1 cellular context compared by ENCODE assay signal in the genomic region with DNA sequence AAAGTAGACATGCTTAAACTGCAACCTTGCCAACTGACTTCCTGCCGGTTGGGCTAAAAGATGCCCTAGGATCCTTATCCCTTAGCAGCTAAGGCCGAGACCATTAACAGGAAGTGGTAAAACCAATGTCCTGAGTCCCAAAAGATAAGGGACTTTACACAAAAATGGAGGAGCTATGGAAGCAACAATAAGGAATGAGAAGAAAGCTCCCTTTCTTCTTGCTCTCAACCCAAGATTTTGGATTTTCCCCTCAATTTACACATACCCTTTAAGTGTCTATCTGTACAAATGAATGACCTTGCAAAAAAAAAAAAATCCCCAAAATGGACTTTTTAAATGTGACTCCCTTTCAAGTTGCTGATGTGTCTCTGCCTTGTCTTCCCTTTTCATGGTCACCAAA.
TF ChIP-seq lines count a peak whose summit lies in the region.

No MANE protein-coding gene starts in this region.

TF ChIP-seq in K562, 482 proteins besides CTCF, POLR2A, EP300 and RAD21 (continued from another document):
- TF ChIP-seq, protein P1, sequence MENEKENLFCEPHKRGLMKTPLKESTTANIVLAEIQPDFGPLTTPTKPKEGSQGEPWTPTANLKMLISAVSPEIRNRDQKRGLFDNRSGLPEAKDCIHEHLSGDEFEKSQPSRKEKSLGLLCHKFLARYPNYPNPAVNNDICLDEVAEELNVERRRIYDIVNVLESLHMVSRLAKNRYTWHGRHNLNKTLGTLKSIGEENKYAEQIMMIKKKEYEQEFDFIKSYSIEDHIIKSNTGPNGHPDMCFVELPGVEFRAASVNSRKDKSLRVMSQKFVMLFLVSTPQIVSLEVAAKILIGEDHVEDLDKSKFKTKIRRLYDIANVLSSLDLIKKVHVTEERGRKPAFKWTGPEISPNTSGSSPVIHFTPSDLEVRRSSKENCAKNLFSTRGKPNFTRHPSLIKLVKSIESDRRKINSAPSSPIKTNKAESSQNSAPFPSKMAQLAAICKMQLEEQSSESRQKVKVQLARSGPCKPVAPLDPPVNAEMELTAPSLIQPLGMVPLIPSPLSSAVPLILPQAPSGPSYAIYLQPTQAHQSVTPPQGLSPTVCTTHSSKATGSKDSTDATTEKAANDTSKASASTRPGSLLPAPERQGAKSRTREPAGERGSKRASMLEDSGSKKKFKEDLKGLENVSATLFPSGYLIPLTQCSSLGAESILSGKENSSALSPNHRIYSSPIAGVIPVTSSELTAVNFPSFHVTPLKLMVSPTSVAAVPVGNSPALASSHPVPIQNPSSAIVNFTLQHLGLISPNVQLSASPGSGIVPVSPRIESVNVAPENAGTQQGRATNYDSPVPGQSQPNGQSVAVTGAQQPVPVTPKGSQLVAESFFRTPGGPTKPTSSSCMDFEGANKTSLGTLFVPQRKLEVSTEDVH (IDR thresholded peaks at IDR 0.05; ENCODE audit: low read depth, partially characterized antibody): no peak
- TF ChIP-seq, protein P2, sequence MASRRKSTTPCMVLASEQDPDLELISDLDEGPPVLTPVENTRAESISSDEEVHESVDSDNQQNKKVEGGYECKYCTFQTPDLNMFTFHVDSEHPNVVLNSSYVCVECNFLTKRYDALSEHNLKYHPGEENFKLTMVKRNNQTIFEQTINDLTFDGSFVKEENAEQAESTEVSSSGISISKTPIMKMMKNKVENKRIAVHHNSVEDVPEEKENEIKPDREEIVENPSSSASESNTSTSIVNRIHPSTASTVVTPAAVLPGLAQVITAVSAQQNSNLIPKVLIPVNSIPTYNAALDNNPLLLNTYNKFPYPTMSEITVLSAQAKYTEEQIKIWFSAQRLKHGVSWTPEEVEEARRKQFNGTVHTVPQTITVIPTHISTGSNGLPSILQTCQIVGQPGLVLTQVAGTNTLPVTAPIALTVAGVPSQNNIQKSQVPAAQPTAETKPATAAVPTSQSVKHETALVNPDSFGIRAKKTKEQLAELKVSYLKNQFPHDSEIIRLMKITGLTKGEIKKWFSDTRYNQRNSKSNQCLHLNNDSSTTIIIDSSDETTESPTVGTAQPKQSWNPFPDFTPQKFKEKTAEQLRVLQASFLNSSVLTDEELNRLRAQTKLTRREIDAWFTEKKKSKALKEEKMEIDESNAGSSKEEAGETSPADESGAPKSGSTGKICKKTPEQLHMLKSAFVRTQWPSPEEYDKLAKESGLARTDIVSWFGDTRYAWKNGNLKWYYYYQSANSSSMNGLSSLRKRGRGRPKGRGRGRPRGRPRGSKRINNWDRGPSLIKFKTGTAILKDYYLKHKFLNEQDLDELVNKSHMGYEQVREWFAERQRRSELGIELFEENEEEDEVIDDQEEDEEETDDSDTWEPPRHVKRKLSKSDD (conservative IDR thresholded peaks at IDR 0.05; ENCODE audit: low read length): no peak
- no peak for TF ChIP-seq ETV5 (CRISPR knock-in tag; IDR thresholded peaks at IDR 0.05; ENCODE audit: low read depth)
- TF ChIP-seq TSC22D4 (tag; IDR thresholded peaks at IDR 0.05): no peak
- TF ChIP-seq ETV1 (tag; conservative IDR thresholded peaks at IDR 0.05; ENCODE audit: low read depth): peak; percentile 51; the same call in 1 of the 2 replicates
- TF ChIP-seq SRSF3 (IDR thresholded peaks at IDR 0.05; ENCODE audit: insufficient read depth, low read length): no peak
- TF ChIP-seq, protein P3, sequence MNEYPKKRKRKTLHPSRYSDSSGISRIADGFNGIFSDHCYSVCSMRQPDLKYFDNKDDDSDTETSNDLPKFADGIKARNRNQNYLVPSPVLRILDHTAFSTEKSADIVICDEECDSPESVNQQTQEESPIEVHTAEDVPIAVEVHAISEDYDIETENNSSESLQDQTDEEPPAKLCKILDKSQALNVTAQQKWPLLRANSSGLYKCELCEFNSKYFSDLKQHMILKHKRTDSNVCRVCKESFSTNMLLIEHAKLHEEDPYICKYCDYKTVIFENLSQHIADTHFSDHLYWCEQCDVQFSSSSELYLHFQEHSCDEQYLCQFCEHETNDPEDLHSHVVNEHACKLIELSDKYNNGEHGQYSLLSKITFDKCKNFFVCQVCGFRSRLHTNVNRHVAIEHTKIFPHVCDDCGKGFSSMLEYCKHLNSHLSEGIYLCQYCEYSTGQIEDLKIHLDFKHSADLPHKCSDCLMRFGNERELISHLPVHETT (CRISPR knock-in tag; conservative IDR thresholded peaks at IDR 0.05 in 1 of 2, IDR thresholded peaks at IDR 0.05 in 1 of 2): peak in 1 of 2 experiments; percentile 75; a peak in 2 of 4 replicates
- TF ChIP-seq SREBF1 (IDR thresholded peaks at IDR 0.05; ENCODE audit: borderline replicate concordance, low read depth, low read length): no peak
- TF ChIP-seq, protein P4, sequence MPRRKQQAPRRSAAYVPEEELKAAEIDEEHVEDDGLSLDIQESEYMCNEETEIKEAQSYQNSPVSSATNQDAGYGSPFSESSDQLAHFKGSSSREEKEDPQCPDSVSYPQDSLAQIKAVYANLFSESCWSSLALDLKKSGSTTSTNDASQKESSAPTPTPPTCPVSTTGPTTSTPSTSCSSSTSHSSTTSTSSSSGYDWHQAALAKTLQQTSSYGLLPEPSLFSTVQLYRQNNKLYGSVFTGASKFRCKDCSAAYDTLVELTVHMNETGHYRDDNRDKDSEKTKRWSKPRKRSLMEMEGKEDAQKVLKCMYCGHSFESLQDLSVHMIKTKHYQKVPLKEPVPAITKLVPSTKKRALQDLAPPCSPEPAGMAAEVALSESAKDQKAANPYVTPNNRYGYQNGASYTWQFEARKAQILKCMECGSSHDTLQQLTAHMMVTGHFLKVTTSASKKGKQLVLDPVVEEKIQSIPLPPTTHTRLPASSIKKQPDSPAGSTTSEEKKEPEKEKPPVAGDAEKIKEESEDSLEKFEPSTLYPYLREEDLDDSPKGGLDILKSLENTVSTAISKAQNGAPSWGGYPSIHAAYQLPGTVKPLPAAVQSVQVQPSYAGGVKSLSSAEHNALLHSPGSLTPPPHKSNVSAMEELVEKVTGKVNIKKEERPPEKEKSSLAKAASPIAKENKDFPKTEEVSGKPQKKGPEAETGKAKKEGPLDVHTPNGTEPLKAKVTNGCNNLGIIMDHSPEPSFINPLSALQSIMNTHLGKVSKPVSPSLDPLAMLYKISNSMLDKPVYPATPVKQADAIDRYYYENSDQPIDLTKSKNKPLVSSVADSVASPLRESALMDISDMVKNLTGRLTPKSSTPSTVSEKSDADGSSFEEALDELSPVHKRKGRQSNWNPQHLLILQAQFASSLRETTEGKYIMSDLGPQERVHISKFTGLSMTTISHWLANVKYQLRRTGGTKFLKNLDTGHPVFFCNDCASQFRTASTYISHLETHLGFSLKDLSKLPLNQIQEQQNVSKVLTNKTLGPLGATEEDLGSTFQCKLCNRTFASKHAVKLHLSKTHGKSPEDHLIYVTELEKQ (CRISPR knock-in tag; IDR thresholded peaks at IDR 0.05): no peak
- no peak for TF ChIP-seq TOE1 (IDR thresholded peaks at IDR 0.05; ENCODE audit: borderline replicate concordance)
- TF ChIP-seq TOE1 (CRISPR knock-in tag; IDR thresholded peaks at IDR 0.05; ENCODE audit: borderline replicate concordance, low read depth): no peak
- TF ChIP-seq, protein P5, sequence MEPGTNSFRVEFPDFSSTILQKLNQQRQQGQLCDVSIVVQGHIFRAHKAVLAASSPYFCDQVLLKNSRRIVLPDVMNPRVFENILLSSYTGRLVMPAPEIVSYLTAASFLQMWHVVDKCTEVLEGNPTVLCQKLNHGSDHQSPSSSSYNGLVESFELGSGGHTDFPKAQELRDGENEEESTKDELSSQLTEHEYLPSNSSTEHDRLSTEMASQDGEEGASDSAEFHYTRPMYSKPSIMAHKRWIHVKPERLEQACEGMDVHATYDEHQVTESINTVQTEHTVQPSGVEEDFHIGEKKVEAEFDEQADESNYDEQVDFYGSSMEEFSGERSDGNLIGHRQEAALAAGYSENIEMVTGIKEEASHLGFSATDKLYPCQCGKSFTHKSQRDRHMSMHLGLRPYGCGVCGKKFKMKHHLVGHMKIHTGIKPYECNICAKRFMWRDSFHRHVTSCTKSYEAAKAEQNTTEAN (CRISPR knock-in tag; IDR thresholded peaks at IDR 0.05): no peak
- no peak for TF ChIP-seq ZNF780A (CRISPR knock-in tag; IDR thresholded peaks at IDR 0.05)
- no peak for TF ChIP-seq NCOR1 (IDR thresholded peaks at IDR 0.05)
- no peak for TF ChIP-seq FOXK1 (CRISPR knock-in tag; IDR thresholded peaks at IDR 0.05; ENCODE audit: borderline replicate concordance)
- no peak for TF ChIP-seq ARNT (IDR thresholded peaks at IDR 0.05)
- TF ChIP-seq ELF4 (CRISPR knock-in tag; IDR thresholded peaks at IDR 0.05): no peak
- no peak for TF ChIP-seq ZNF717 (CRISPR knock-in tag; IDR thresholded peaks at IDR 0.05)
- TF ChIP-seq MCM7 (IDR thresholded peaks at IDR 0.05): no peak
- peak; percentile 74 for TF ChIP-seq ZNF316 (IDR thresholded peaks at IDR 0.05)
- TF ChIP-seq ZNF232 (CRISPR knock-in tag; IDR thresholded peaks at IDR 0.05): no peak
- TF ChIP-seq SETDB1 (IDR thresholded peaks at IDR 0.05; ENCODE audit: low read length): no peak
- TF ChIP-seq HMG20B (CRISPR knock-in tag; IDR thresholded peaks at IDR 0.05): no peak
